In genomic region chr15:78696436-78696835, GRCh38 we compare ENCODE assay signal across 11 cellular contexts. TPM values are rescaled to one million over a fixed set of nuclear protein-coding genes. Genes with fewer than 3 reads are reported as not detected.
"Had no signal": no experiment of that assay in that cellular context is flagged by ENCODE, and none has a peak within 500 bp of the region (broad histone marks: within the 10 kb centered on the region; RNA-seq: fewer than 3 reads in every experiment).

No MANE protein-coding gene starts in this region.

- H3K4me1 ChIP-seq: HAP-1 had no signal

- H3K9ac ChIP-seq: GM23248 had no signal

- H3K4me3 ChIP-seq: GM23248, GM23338, HAP-1 had no signal

- H3K36me3 ChIP-seq: HAP-1 had no signal

- H3K4me2 ChIP-seq: GM23338 had no signal

- H2AFZ ChIP-seq: GM23248 had no signal

- H3K9me3 ChIP-seq: HAP-1 had no signal

- H3K27ac ChIP-seq: GM23248 had no signal

- ATAC-seq: HCT116 had no signal

- DNase-seq: GM23248, GOT3, H9, HCEC 1CT, HFFc6 had no signal

- FAIRE-seq: H1, H54 had no signal

RNA-seq across cellular contexts. Expression of gene CHRNB4, which starts 55.4 kb away (rescaled TPM):
- total RNA-seq: GM23248, H4, HFFc6 had no signal
- polyA plus RNA-seq: GM23248 had no signal
